ENCODE assay signal across 1 cellular context in genomic region chr1:100377590-100378361, GRCh38.
TF ChIP-seq lines count a peak whose summit lies in the region.

No MANE protein-coding gene starts in this region.

TF ChIP-seq in GM23338, 12 proteins besides CTCF, POLR2A, EP300 and RAD21 (continued from another document):
- no peak for TF ChIP-seq ZNF331 (CRISPR knock-in tag; IDR thresholded peaks at IDR 0.05; ENCODE audit: low read depth)
- TF ChIP-seq POLR2AphosphoS5 (IDR thresholded peaks at IDR 0.05; ENCODE audit: low read depth) = no peak
- TF ChIP-seq STAT1 (IDR thresholded peaks at IDR 0.05; ENCODE audit: unreplicated experiment) = no peak
- TF ChIP-seq, protein P1, sequence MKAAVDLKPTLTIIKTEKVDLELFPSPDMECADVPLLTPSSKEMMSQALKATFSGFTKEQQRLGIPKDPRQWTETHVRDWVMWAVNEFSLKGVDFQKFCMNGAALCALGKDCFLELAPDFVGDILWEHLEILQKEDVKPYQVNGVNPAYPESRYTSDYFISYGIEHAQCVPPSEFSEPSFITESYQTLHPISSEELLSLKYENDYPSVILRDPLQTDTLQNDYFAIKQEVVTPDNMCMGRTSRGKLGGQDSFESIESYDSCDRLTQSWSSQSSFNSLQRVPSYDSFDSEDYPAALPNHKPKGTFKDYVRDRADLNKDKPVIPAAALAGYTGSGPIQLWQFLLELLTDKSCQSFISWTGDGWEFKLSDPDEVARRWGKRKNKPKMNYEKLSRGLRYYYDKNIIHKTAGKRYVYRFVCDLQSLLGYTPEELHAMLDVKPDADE (IDR thresholded peaks at IDR 0.05) = no peak
- TF ChIP-seq EZH2 (IDR thresholded peaks at IDR 0.05; ENCODE audit: low read depth, unreplicated experiment) = no peak
- TF ChIP-seq, protein P2, sequence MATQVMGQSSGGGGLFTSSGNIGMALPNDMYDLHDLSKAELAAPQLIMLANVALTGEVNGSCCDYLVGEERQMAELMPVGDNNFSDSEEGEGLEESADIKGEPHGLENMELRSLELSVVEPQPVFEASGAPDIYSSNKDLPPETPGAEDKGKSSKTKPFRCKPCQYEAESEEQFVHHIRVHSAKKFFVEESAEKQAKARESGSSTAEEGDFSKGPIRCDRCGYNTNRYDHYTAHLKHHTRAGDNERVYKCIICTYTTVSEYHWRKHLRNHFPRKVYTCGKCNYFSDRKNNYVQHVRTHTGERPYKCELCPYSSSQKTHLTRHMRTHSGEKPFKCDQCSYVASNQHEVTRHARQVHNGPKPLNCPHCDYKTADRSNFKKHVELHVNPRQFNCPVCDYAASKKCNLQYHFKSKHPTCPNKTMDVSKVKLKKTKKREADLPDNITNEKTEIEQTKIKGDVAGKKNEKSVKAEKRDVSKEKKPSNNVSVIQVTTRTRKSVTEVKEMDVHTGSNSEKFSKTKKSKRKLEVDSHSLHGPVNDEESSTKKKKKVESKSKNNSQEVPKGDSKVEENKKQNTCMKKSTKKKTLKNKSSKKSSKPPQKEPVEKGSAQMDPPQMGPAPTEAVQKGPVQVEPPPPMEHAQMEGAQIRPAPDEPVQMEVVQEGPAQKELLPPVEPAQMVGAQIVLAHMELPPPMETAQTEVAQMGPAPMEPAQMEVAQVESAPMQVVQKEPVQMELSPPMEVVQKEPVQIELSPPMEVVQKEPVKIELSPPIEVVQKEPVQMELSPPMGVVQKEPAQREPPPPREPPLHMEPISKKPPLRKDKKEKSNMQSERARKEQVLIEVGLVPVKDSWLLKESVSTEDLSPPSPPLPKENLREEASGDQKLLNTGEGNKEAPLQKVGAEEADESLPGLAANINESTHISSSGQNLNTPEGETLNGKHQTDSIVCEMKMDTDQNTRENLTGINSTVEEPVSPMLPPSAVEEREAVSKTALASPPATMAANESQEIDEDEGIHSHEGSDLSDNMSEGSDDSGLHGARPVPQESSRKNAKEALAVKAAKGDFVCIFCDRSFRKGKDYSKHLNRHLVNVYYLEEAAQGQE (IDR thresholded peaks at IDR 0.05; ENCODE audit: unreplicated experiment) = no peak
- no peak for TF ChIP-seq CREB1 (CRISPR knock-in tag; IDR thresholded peaks at IDR 0.05; ENCODE audit: low read depth)
